ENCODE assay signal across 29 cellular contexts in the genomic region with DNA sequence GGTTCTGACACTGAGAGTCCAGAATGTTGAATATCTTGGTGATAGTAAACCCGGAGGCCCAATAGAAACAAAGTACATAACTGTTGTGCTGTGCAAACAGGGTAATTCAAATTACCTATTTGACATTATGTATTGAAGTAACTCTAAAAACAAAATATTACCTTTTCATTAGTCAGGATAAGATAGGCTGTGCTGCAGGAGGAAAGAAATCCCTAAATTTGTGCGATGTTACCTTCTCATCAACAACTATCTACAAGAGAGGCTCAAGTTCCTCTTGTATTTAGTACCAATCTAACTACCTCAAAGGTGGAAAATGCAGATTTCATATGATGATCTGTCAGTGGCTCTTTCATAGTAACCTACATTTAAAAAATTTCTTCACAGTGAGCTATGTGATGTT.
"Had no signal": no experiment of that assay in that cellular context is flagged by ENCODE, and none has a peak within 500 bp of the region (broad histone marks: within the 10 kb centered on the region; RNA-seq: fewer than 3 reads in every experiment).

No MANE protein-coding gene starts in this region.

- H3K4me3 Mint-ChIP-seq: stimulated activated effector memory CD8-positive, alpha-beta T cell treated with anti-CD3 and anti-CD28 coated beads, Interleukin-12 subunit alpha, Interleukin-12 subunit beta, amount 100 ng/mL, for 72 hours; stimulated activated memory B cell treated with anti-CD40 and anti-IgM and Interleukin-4, amounts not matched to agents 10 μg/mL and 1 μg/mL and 100 μg/mL, for 72 hours; stimulated activated naive B cell treated with anti-CD40 and anti-IgM and Interleukin-4, amounts not matched to agents 10 μg/mL and 1 μg/mL and 100 μg/mL, for 72 hours; stimulated activated naive CD8-positive, alpha-beta T cell treated with anti-CD3 and anti-CD28 coated beads, Interleukin-15, amount 100 ng/mL, for 72 hours; stimulated activated naive CD8-positive, alpha-beta T cell treated with anti-CD3 and anti-CD28 coated beads, Interleukin-15, Interleukin-2, amounts not matched to agents 100 ng/mL and 50 ng/mL, for 24 hours; type B pancreatic cell had no signal

- H3K36me3 Mint-ChIP-seq: stimulated activated effector memory CD8-positive, alpha-beta T cell treated with anti-CD3 and anti-CD28 coated beads, Interleukin-12 subunit alpha, Interleukin-12 subunit beta, amount 100 ng/mL, for 72 hours; stimulated activated memory B cell treated with anti-CD40 and anti-IgM and Interleukin-4, amounts not matched to agents 10 μg/mL and 1 μg/mL and 100 μg/mL, for 72 hours; stimulated activated naive B cell treated with anti-CD40 and anti-IgM and Interleukin-4, amounts not matched to agents 10 μg/mL and 1 μg/mL and 100 μg/mL, for 72 hours had no signal

- H3K9me3 Mint-ChIP-seq: stimulated activated effector memory CD8-positive, alpha-beta T cell treated with anti-CD3 and anti-CD28 coated beads, Interleukin-12 subunit alpha, Interleukin-12 subunit beta, amount 100 ng/mL, for 72 hours; stimulated activated naive CD8-positive, alpha-beta T cell treated with anti-CD3 and anti-CD28 coated beads, Interleukin-15, Interleukin-2, amounts not matched to agents 100 ng/mL and 50 ng/mL, for 24 hours had no signal

- H3K9me3 ChIP-seq: stomach, suprapubic skin, testis, thoracic aorta, thyroid gland, tibial artery, transverse colon, upper lobe of left lung, upper lobe of right lung, uterus, vagina had no signal

- H3K36me3 ChIP-seq: stomach, suprapubic skin, thoracic aorta, thyroid gland, tibial artery, tibial nerve, transverse colon, upper lobe of left lung, upper lobe of right lung, uterus, vagina had no signal

- FAIRE-seq: urothelium cell line had no signal

- H3K27me3 Mint-ChIP-seq: stimulated activated memory B cell treated with anti-CD40 and anti-IgM and Interleukin-4, amounts not matched to agents 10 μg/mL and 1 μg/mL and 100 μg/mL, for 72 hours; stimulated activated naive B cell treated with anti-CD40 and anti-IgM and Interleukin-4, amounts not matched to agents 10 μg/mL and 1 μg/mL and 100 μg/mL, for 72 hours; stimulated activated naive CD8-positive, alpha-beta T cell treated with anti-CD3 and anti-CD28 coated beads, Interleukin-15, amount 100 ng/mL, for 72 hours; stimulated activated naive CD8-positive, alpha-beta T cell treated with anti-CD3 and anti-CD28 coated beads, Interleukin-15, Interleukin-2, amounts not matched to agents 100 ng/mL and 50 ng/mL, for 24 hours; type B pancreatic cell had no signal

- DNase-seq: stimulated activated CD4-positive, alpha-beta T cell treated with anti-CD3 and anti-CD28 coated beads, Interleukin-2, amount 100 ng/mL, for 48 hours; stimulated activated CD4-positive, alpha-beta T cell treated with anti-CD3 and anti-CD28 coated beads, Interleukin-4, amount 100 ng/mL, for 1 hour; stimulated activated CD4-positive, alpha-beta T cell treated with anti-CD3 and anti-CD28 coated beads, Interleukin-4, amount 100 ng/mL, for 24 hours; stimulated activated CD4-positive, alpha-beta T cell treated with anti-CD3 and anti-CD28 coated beads, Interleukin-4, amount 100 ng/mL, for 4 hours; stimulated activated CD8-positive, alpha-beta memory T cell treated with anti-CD3 and anti-CD28 coated beads, Interleukin-4, amount 100 ng/mL, for 48 hours; stimulated activated naive B cell treated with anti-CD40 and anti-IgM and Interleukin-4, amounts not matched to agents 10 μg/mL and 1 μg/mL and 100 μg/mL, for 72 hours; stimulated activated naive CD4-positive, alpha-beta T cell; stimulated activated naive CD4-positive, alpha-beta T cell treated with Interleukin-2 at 50 U/mL for 16 hours; stimulated activated naive CD8-positive, alpha-beta T cell treated with anti-CD3 and anti-CD28 coated beads, Interleukin-15, amount 100 ng/mL, for 72 hours; stimulated activated naive CD8-positive, alpha-beta T cell treated with anti-CD3 and anti-CD28 coated beads, Interleukin-15, Interleukin-2, amounts not matched to agents 100 U/mL and 50 U/mL, for 24 hours; stomach; substantia nigra; testis; thyroid gland; tibial artery; transverse colon; trophoblast cell; upper lobe of left lung; upper lobe of right lung; uterus had no signal

- H3K4me3 ChIP-seq: stomach, suprapubic skin, testis, thoracic aorta, thyroid gland, tibial artery, tibial nerve, transverse colon, upper lobe of left lung, upper lobe of right lung, uterus, vagina had no signal

- H3K27ac ChIP-seq: stomach, suprapubic skin, testis, thoracic aorta, thyroid gland, tibial artery, tibial nerve, transverse colon, upper lobe of left lung, upper lobe of right lung, uterus, vagina had no signal

- H3K4me1 ChIP-seq: stomach, suprapubic skin, testis, thyroid gland, tibial artery, tibial nerve, upper lobe of left lung, upper lobe of right lung, uterus, vagina had no signal

- H3K4me1 Mint-ChIP-seq: stimulated activated effector memory CD8-positive, alpha-beta T cell treated with anti-CD3 and anti-CD28 coated beads, Interleukin-12 subunit alpha, Interleukin-12 subunit beta, amount 100 ng/mL, for 72 hours; stimulated activated memory B cell treated with anti-CD40 and anti-IgM and Interleukin-4, amounts not matched to agents 10 μg/mL and 1 μg/mL and 100 μg/mL, for 72 hours; stimulated activated naive B cell treated with anti-CD40 and anti-IgM and Interleukin-4, amounts not matched to agents 10 μg/mL and 1 μg/mL and 100 μg/mL, for 72 hours; stimulated activated naive CD8-positive, alpha-beta T cell treated with anti-CD3 and anti-CD28 coated beads, Interleukin-15, amount 100 ng/mL, for 72 hours had no signal

- H3K27ac Mint-ChIP-seq: stimulated activated effector memory CD8-positive, alpha-beta T cell treated with anti-CD3 and anti-CD28 coated beads, Interleukin-12 subunit alpha, Interleukin-12 subunit beta, amount 100 ng/mL, for 72 hours; stimulated activated memory B cell treated with anti-CD40 and anti-IgM and Interleukin-4, amounts not matched to agents 10 μg/mL and 1 μg/mL and 100 μg/mL, for 72 hours; stimulated activated naive B cell treated with anti-CD40 and anti-IgM and Interleukin-4, amounts not matched to agents 10 μg/mL and 1 μg/mL and 100 μg/mL, for 72 hours; stimulated activated naive CD8-positive, alpha-beta T cell treated with anti-CD3 and anti-CD28 coated beads, Interleukin-15, amount 100 ng/mL, for 72 hours; stimulated activated naive CD8-positive, alpha-beta T cell treated with anti-CD3 and anti-CD28 coated beads, Interleukin-15, Interleukin-2, amounts not matched to agents 100 ng/mL and 50 ng/mL, for 24 hours; type B pancreatic cell had no signal

- H3K27me3 ChIP-seq: stomach, suprapubic skin, testis, thyroid gland, tibial artery, tibial nerve, transverse colon, upper lobe of left lung, upper lobe of right lung, uterus, vagina had no signal

- ATAC-seq: stimulated activated effector memory CD8-positive, alpha-beta T cell treated with anti-CD3 and anti-CD28 coated beads, Interleukin-12 subunit alpha, Interleukin-12 subunit beta, amount 100 ng/mL, for 72 hours; stimulated activated memory B cell treated with anti-CD40 and anti-IgM and Interleukin-4, amounts not matched to agents 10 μg/mL and 1 μg/mL and 100 μg/mL, for 72 hours; stimulated activated naive B cell treated with anti-CD40 and anti-IgM and Interleukin-4, amounts not matched to agents 10 μg/mL and 1 μg/mL and 100 μg/mL, for 72 hours; stimulated activated naive CD8-positive, alpha-beta T cell treated with anti-CD3 and anti-CD28 coated beads, Interleukin-15, amount 100 ng/mL, for 72 hours; stimulated activated naive CD8-positive, alpha-beta T cell treated with anti-CD3 and anti-CD28 coated beads, Interleukin-15, Interleukin-2, amounts not matched to agents 100 U/mL and 50 U/mL, for 24 hours; upper lobe of right lung had no signal
